8 cellular contexts compared by ENCODE assay signal in the genomic region with DNA sequence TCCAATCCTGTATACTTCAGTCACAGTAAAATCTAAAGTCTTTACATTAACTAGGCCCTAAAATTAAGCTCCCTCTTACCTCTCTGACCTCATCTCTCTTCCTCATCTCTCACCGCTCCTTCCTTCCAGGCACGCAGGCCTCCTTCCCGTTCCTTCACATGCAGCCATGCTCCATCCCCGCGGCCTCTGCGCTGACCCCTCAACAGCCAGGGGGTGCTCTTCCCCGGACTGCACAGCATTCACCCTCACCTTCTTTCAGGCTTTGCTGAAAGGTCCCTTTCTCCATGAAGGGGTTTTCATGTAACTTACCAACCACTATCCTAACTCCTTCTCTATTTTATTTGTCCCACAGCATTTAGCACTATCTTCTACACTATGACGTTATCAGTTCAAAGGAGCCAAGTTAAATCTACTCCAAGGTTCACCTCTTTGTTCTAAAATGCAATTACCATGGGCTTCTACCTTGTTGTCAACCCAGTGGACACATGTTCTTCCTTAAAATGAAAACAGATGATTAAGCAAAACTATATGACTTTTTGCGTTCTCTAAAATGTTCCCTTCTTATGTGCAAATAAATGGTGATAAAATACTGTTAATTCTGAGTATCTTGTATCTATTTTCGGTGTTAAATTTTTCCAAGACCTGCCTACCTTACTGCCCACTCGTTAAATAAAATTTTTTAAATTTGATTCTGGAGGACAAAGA. TPM values are rescaled to one million over a fixed set of nuclear protein-coding genes. Genes with fewer than 3 reads are reported as not detected.
DNase-seq lines count a peak whose midpoint lies in the region; ATAC-seq and TF ChIP-seq lines count a peak whose summit lies in the region.

No MANE protein-coding gene starts in this region.

- H3K9me3 Mint-ChIP-seq in CD14-positive monocyte = peaks cover 0 to 5% (median 0%) of the 10 kb centered on the region in 7 donors

- peak overlapping the region in 45 of 59 donors; percentile 6 to 88 (median 60) for H3K27ac ChIP-seq in dorsolateral prefrontal cortex

- ATAC-seq in HG02840 (IDR thresholded peaks at IDR 0.05; ENCODE audit: low FRiP score, unreplicated experiment) (no peak), GM21390 (IDR thresholded peaks at IDR 0.05; ENCODE audit: unreplicated experiment) (no peak)

- no peaks in the 10 kb centered on the region for H3K27me3 ChIP-seq in dorsolateral prefrontal cortex

- H3K4me3 ChIP-seq in LNCaP clone FGC (ENCODE audit: low read depth, low read length) (no peak overlapping the region), dorsolateral prefrontal cortex (no peak overlapping the region)

- H3K4me3 Mint-ChIP-seq in CD14-positive monocyte = peak overlapping the region in 1 of 2 donors; percentile 47

- no peaks in the 10 kb centered on the region for H3K27me3 Mint-ChIP-seq in CD14-positive monocyte (ENCODE audit: low read depth in 3 of 3)

- intact Hi-C loops in CD14-positive monocyte (cut with micrococcal nuclease) = no loop called here
- intact Hi-C loops in dorsolateral prefrontal cortex (cut with DNase I) = loop anchor here in 1 of 2 donors (10.0 kb wide), 1 partner anchor 60 kb away; no protein-coding TSS in a partner anchor

- DNase-seq in CD14-positive monocyte (ENCODE audit: low spot score) = no peak
- DNase-seq in LNCaP clone FGC (ENCODE audit: low read depth) = no peak
- DNase-seq in dorsolateral prefrontal cortex = peak in 2 of 10 donors; percentile 29 to 54
- peak; percentile 12 for DNase-seq in midbrain (lab: John Stamatoyannopoulos, UW)
- DNase-seq in cerebellar cortex (ENCODE audit: low spot score) = no peak
- DNase-seq in AML-193 (lab: John Stamatoyannopoulos, UW) = no peak

- H3K4me1 Mint-ChIP-seq in CD14-positive monocyte = peaks cover 20% of the 10 kb centered on the region

- TF ChIP-seq CTCF in CD14-positive monocyte (IDR thresholded peaks at IDR 0.05) = no peak
- TF ChIP-seq CTCF in LNCaP clone FGC (IDR thresholded peaks at IDR 0.05; ENCODE audit: control insufficient read depth, extremely low read depth, insufficient read depth) = peak; percentile 5; the same call in 1 of the 2 replicates
- TF ChIP-seq CTCF in dorsolateral prefrontal cortex (IDR thresholded peaks at IDR 0.05 in 54 of 56, conservative IDR thresholded peaks at IDR 0.05 in 2 of 56; ENCODE audit: low read depth in 1 of 56, partially characterized antibody in 56 of 56) = peak in 53 of 56 donors; percentile 23 to 82 (median 53)

- peak overlapping the region; percentile 33 to 84 (median 67) for H3K27ac Mint-ChIP-seq in CD14-positive monocyte

- H3K36me3 Mint-ChIP-seq in CD14-positive monocyte = peaks cover 69 to 79% of the 10 kb centered on the region in 2 donors

RNA-seq across cellular contexts. Expression of gene APOA1, which starts 57.8 kb away (rescaled TPM):
- polyA plus RNA-seq in CD14-positive monocyte = not detected
- total RNA-seq in dorsolateral prefrontal cortex = 1 to 10 TPM in 16 of 120 experiments, under 1 TPM in 53, not detected in 51; 0.32 to 2.2 (median 0.72) TPM
